1 cellular context compared by ENCODE assay signal in genomic region chr9:130186839-130187522, GRCh38.
TF ChIP-seq lines count a peak whose summit lies in the region.

No MANE protein-coding gene starts in this region.

TF ChIP-seq in HEK293, 187 proteins besides CTCF, POLR2A, EP300 and RAD21 (continued from another document):
- TF ChIP-seq ZNF280D (tag by site-specific recombination; IDR thresholded peaks at IDR 0.05) (no peak), PRDM6 (tag by site-specific recombination; IDR thresholded peaks at IDR 0.05) (no peak), ZSCAN16 (tag by site-specific recombination; IDR thresholded peaks at IDR 0.05) (no peak), EGR2 (tag by site-specific recombination; IDR thresholded peaks at IDR 0.05; ENCODE audit: low read depth) (0 out of 2 replicates have a peak, but pooled peaks have one; percentile 16), ZNF274 (IDR thresholded peaks at IDR 0.05; ENCODE audit: low read length) (no peak), ZNF274 (tag by site-specific recombination; IDR thresholded peaks at IDR 0.05; ENCODE audit: borderline replicate concordance) (no peak), KLF17 (tag by site-specific recombination; IDR thresholded peaks at IDR 0.05) (peak; percentile 53; the same call in 1 of the 2 replicates), PATZ1 (tag by site-specific recombination; IDR thresholded peaks at IDR 0.05) (peak; percentile 67), PRDM1 (tag by site-specific recombination; IDR thresholded peaks at IDR 0.05) (no peak), ZEB2 (tag by site-specific recombination; IDR thresholded peaks at IDR 0.05) (peak; percentile 70), PRDM4 (tag by site-specific recombination; IDR thresholded peaks at IDR 0.05) (no peak), GLIS2 (tag by site-specific recombination; IDR thresholded peaks at IDR 0.05) (peak; percentile 56), OVOL3 (tag by site-specific recombination; IDR thresholded peaks at IDR 0.05) (no peak), ZNF521 (tag by site-specific recombination; IDR thresholded peaks at IDR 0.05) (no peak), ZNF280C (tag by site-specific recombination; IDR thresholded peaks at IDR 0.05) (no peak), ZBTB20 (tag by site-specific recombination; IDR thresholded peaks at IDR 0.05) (peak; percentile 11; the same call in 1 of the 2 replicates), ZIC2 (tag by site-specific recombination; IDR thresholded peaks at IDR 0.05) (peak; percentile 71), ZNF585B (tag by site-specific recombination; IDR thresholded peaks at IDR 0.05) (no peak), PRDM10 (tag by site-specific recombination; IDR thresholded peaks at IDR 0.05) (peak; percentile 28; the same call in 1 of the 2 replicates), ZNF544 (tag by site-specific recombination; IDR thresholded peaks at IDR 0.05) (no peak), KLF8 (tag by site-specific recombination; IDR thresholded peaks at IDR 0.05) (0 out of 2 replicates have a peak, but pooled peaks have one; percentile 52), ZNF629 (tag by site-specific recombination; IDR thresholded peaks at IDR 0.05) (peak; percentile 28; the same call in 1 of the 2 replicates), ZNF76 (tag by site-specific recombination; IDR thresholded peaks at IDR 0.05; ENCODE audit: borderline replicate concordance, low read depth) (no peak; the same call in 1 of the 2 replicates), ZNF341 (tag by site-specific recombination; IDR thresholded peaks at IDR 0.05; ENCODE audit: low read depth) (peak; percentile 97), SP3 (tag by site-specific recombination; IDR thresholded peaks at IDR 0.05) (peak; percentile 60), HIC1 (tag by site-specific recombination; IDR thresholded peaks at IDR 0.05) (peak; percentile 82; the same call in 1 of the 2 replicates), ZNF596 (tag by site-specific recombination; IDR thresholded peaks at IDR 0.05) (no peak), GLIS1 (tag by site-specific recombination; IDR thresholded peaks at IDR 0.05) (peak; percentile 76), HOXD13 (CRISPR knock-in tag; IDR thresholded peaks at IDR 0.05; ENCODE audit: borderline replicate concordance) (no peak), KLF1 (tag by site-specific recombination; IDR thresholded peaks at IDR 0.05) (peak; percentile 50), KLF9 (tag by site-specific recombination; IDR thresholded peaks at IDR 0.05; ENCODE audit: low read depth) (no peak), ZNF211 (tag by site-specific recombination; IDR thresholded peaks at IDR 0.05; ENCODE audit: low read depth) (no peak), ZNF548 (tag by site-specific recombination; IDR thresholded peaks at IDR 0.05) (no peak), ZNF148 (tag by site-specific recombination; IDR thresholded peaks at IDR 0.05; ENCODE audit: borderline replicate concordance) (no peak)
TF ChIP-seq in HEK293: peak in this region for 22.
